ENCODE assay signal across 23 cellular contexts in genomic region chr2:131557558-131558321, GRCh38. TPM values are rescaled to one million over a fixed set of nuclear protein-coding genes. Genes with fewer than 3 reads are reported as not detected.
DNase-seq lines count a peak whose midpoint lies in the region; ATAC-seq, FAIRE-seq and TF ChIP-seq lines count a peak whose summit lies in the region.
"Had no signal": no experiment of that assay in that cellular context is flagged by ENCODE, and none has a peak within 500 bp of the region (broad histone marks: within the 10 kb centered on the region; RNA-seq: fewer than 3 reads in every experiment).

No MANE protein-coding gene starts in this region.

- no peak overlapping the region for H3K27ac ChIP-seq in K562 (ENCODE audit: extremely low read depth, low read depth, low read length)
- H3K27ac ChIP-seq: Peyer's patch, SK-N-MC had no signal

- in situ Hi-C loops in K562 (cut with MboI) = loop anchor here (25.0 kb wide), 1 partner anchor 580 kb away; no protein-coding TSS in a partner anchor

- H2AFZ ChIP-seq in K562 (ENCODE audit: low read depth, low read length) = no peak overlapping the region

- H3K4me2 ChIP-seq in K562 (ENCODE audit: insufficient read depth, low read length) = no peak overlapping the region

- CTCF ChIA-PET in K562 (lab: Yijun Ruan, JAX; ENCODE audit: low intra/inter-chr PET ratio) = no interaction called here

- peaks cover 8 to 18% of the 10 kb centered on the region in 2 experiments; a peak in 2 of 5 replicates for H3K27me3 ChIP-seq in K562 (ENCODE audit: control insufficient read depth in 2 of 2, insufficient read depth in 2 of 2, low read length in 2 of 2)
- H3K27me3 ChIP-seq: Peyer's patch had no signal

- H3K4me3 Mint-ChIP-seq in activated naive CD8-positive, alpha-beta T cell treated with anti-CD3 and anti-CD28 coated beads, Interleukin-2, amount 50 U/mL, for 24 hours = no peak overlapping the region
- H3K4me3 Mint-ChIP-seq in glutamatergic neuron (ENCODE audit: unreplicated experiment) = no peak overlapping the region
- H3K4me3 Mint-ChIP-seq: HFFc6, IgD-negative memory B cell had no signal

- intact Hi-C loops in K562 (cut with micrococcal nuclease) = no loop called here

- no peaks in the 10 kb centered on the region for H3K9me3 ChIP-seq in K562 (replicated peaks; ENCODE audit: control insufficient read depth, insufficient read depth, low read depth, low read length)
- H3K9me3 ChIP-seq: Caco-2, Peyer's patch had no signal

- no TSS peak for BruUV-seq in K562 (replicated peaks; lab: Mats Ljungman, UMichigan)

- POLR2A ChIA-PET in K562 (lab: Yijun Ruan, JAX) = no interaction called here

- ATAC-seq in GM19395 (IDR thresholded peaks at IDR 0.05; ENCODE audit: unreplicated experiment) (peak; percentile 90), HG02870 (IDR thresholded peaks at IDR 0.05; ENCODE audit: unreplicated experiment) (peak; percentile 79), K562 (no peak)
- no peak for ATAC-seq in activated naive CD8-positive, alpha-beta T cell treated with anti-CD3 and anti-CD28 coated beads, Interleukin-2, amount 50 U/mL, for 24 hours
- ATAC-seq: Right ventricle myocardium inferior had no signal

- TF ChIP-seq CTCF in GM12875 (IDR thresholded peaks at IDR 0.05; ENCODE audit: borderline replicate concordance, insufficient read depth, low read depth, low read length) (no peak), K562 (IDR thresholded peaks at IDR 0.05 in 2 of 3, conservative IDR thresholded peaks at IDR 0.05 in 1 of 3; ENCODE audit: insufficient read depth in 2 of 3, low read depth in 1 of 3, low read length in 3 of 3) (no peak), glutamatergic neuron (IDR thresholded peaks at IDR 0.05; ENCODE audit: partially characterized antibody, unreplicated experiment) (no peak)

- H3K9me1 ChIP-seq in K562 (ENCODE audit: control insufficient read depth, insufficient read depth, low read length) = no peaks in the 10 kb centered on the region

- H3K4me3 ChIP-seq in GM12875 (ENCODE audit: low read depth, low read length) = peak overlapping the region; percentile 52
- H3K4me3 ChIP-seq in K562 = no peak overlapping the region
- H3K4me3 ChIP-seq: Peyer's patch, SK-N-MC had no signal

- H3K27me3 Mint-ChIP-seq in activated naive CD8-positive, alpha-beta T cell treated with anti-CD3 and anti-CD28 coated beads, Interleukin-2, amount 50 U/mL, for 24 hours = peaks cover 35% of the 10 kb centered on the region
- no peaks in the 10 kb centered on the region for H3K27me3 Mint-ChIP-seq in glutamatergic neuron (ENCODE audit: unreplicated experiment)

- no peaks in the 10 kb centered on the region for H3K4me1 ChIP-seq in K562 (replicated peaks in 1 of 2; ENCODE audit: control insufficient read depth in 2 of 2, insufficient read depth in 2 of 2, low read length in 2 of 2)
- H3K4me1 ChIP-seq: Caco-2, Peyer's patch had no signal

- H4K20me1 ChIP-seq in K562 (replicated peaks; ENCODE audit: control insufficient read depth, insufficient read depth, low read length) = no peaks in the 10 kb centered on the region

- WGBS in K562 (ENCODE audit: insufficient coverage, low coverage, missing lambda C conversion rate) = 9% methylated on average over 5 of the region's 5 CpGs

- no peak for FAIRE-seq in K562 (lab: Jason Lieb, UNC)
- FAIRE-seq: GM19239, H54 had no signal

- H3K36me3 ChIP-seq in K562 (ENCODE audit: control insufficient read depth, insufficient read depth, low read length) = no peaks in the 10 kb centered on the region
- H3K36me3 ChIP-seq: Peyer's patch had no signal

- TF ChIP-seq POLR2A in K562 (conservative IDR thresholded peaks at IDR 0.05) = no peak

- H3K4me1 Mint-ChIP-seq in activated naive CD8-positive, alpha-beta T cell treated with anti-CD3 and anti-CD28 coated beads, Interleukin-2, amount 50 U/mL, for 24 hours = no peaks in the 10 kb centered on the region
- no peaks in the 10 kb centered on the region for H3K4me1 Mint-ChIP-seq in glutamatergic neuron (ENCODE audit: low read depth, unreplicated experiment)
- H3K4me1 Mint-ChIP-seq: IgD-negative memory B cell had no signal

- no peaks in the 10 kb centered on the region for H3K9me3 Mint-ChIP-seq in activated naive CD8-positive, alpha-beta T cell treated with anti-CD3 and anti-CD28 coated beads, Interleukin-2, amount 50 U/mL, for 24 hours
- no peaks in the 10 kb centered on the region for H3K9me3 Mint-ChIP-seq in glutamatergic neuron (ENCODE audit: unreplicated experiment)
- H3K9me3 Mint-ChIP-seq: HFFc6 had no signal

- H3K36me3 Mint-ChIP-seq in activated naive CD8-positive, alpha-beta T cell treated with anti-CD3 and anti-CD28 coated beads, Interleukin-2, amount 50 U/mL, for 24 hours (ENCODE audit: low read depth) = no peaks in the 10 kb centered on the region
- H3K36me3 Mint-ChIP-seq in glutamatergic neuron (ENCODE audit: unreplicated experiment) = no peaks in the 10 kb centered on the region
- H3K36me3 Mint-ChIP-seq: IgD-negative memory B cell had no signal

- no peak for TF ChIP-seq EP300 in K562 (IDR thresholded peaks at IDR 0.05; ENCODE audit: low read length)

- TF ChIP-seq RAD21 in K562 (CRISPR knock-in tag; conservative IDR thresholded peaks at IDR 0.05 in 1 of 2, IDR thresholded peaks at IDR 0.05 in 1 of 2) = no peak

- DNase-seq in K562 (ENCODE audit: extremely low read depth in 1 of 4, low spot score in 3 of 4) (no peak), glutamatergic neuron (no peak), HT-29 (ENCODE audit: low spot score) (no peak), glomerular visceral epithelial cell (ENCODE audit: extremely low spot score) (no peak)
- no peak for DNase-seq in activated naive CD8-positive, alpha-beta T cell treated with anti-CD3 and anti-CD28 coated beads, Interleukin-2, amount 50 U/mL, for 24 hours
- DNase-seq: Caco-2, DMS153, HFFc6, NCI-H1105 treated with DMSO at 0.1 percent for 48 hours, NCI-H1694 treated with DMSO at 0.1 percent for 48 hours, NCI-H2107, NCI-H2227 treated with DMSO at 0.1 percent for 48 hours, NCI-H524, Peyer's patch had no signal

- H3K79me2 ChIP-seq in K562 (ENCODE audit: control insufficient read depth, insufficient read depth, low read length) = no peaks in the 10 kb centered on the region

- no peak overlapping the region for H3K27ac Mint-ChIP-seq in activated naive CD8-positive, alpha-beta T cell treated with anti-CD3 and anti-CD28 coated beads, Interleukin-2, amount 50 U/mL, for 24 hours
- H3K27ac Mint-ChIP-seq in glutamatergic neuron (ENCODE audit: unreplicated experiment) = no peak overlapping the region
- H3K27ac Mint-ChIP-seq: HFFc6, IgD-negative memory B cell had no signal

- no peak overlapping the region for H3K9ac ChIP-seq in K562 (ENCODE audit: insufficient read depth in 1 of 2, low read depth in 2 of 2, low read length in 2 of 2)

TF ChIP-seq in K562, 482 proteins besides CTCF, POLR2A, EP300 and RAD21 (continues in another document):
- no peak for TF ChIP-seq DACH1 (IDR thresholded peaks at IDR 0.05; ENCODE audit: partially characterized antibody)

RNA-seq across cellular contexts. Expression of gene CCDC74A, which starts 30.1 kb away (rescaled TPM):
- total RNA-seq in K562 (2011; cell fraction: chromatin; rRNA removed; ENCODE audit: low replicate concordance) = 34.1 and 111 TPM in 2 replicates
- 65.5 and 86.6 TPM in 2 replicates for total RNA-seq in K562 (2011; cell fraction: nucleolus; rRNA removed)
- 51.4 and 61.8 TPM in 2 replicates for total RNA-seq in K562 (2011; cell fraction: nucleoplasm; rRNA removed)
- 19.5 and 28.0 TPM in 2 replicates for total RNA-seq in K562 (2014; rRNA removed)
- total RNA-seq in K562 (2014; rRNA removed; fragmentation: Illumina TruSeq; extraction: Trizol) = 3.7 and 4.3 TPM in 2 replicates
- 9.5 and 9.6 TPM in 2 replicates for total RNA-seq in K562 (2015; rRNA removed; fragmentation: Illumina TruSeq; extraction: Trizol)
- total RNA-seq in K562 (2021) = 12.5 and 13.1 TPM in 2 replicates
- polyA plus RNA-seq in K562 (2011; rRNA removed) = 22.1 and 29.0 TPM in 2 replicates
- polyA plus RNA-seq in K562 (2011; cell fraction: cytosol; rRNA removed) = 19.9 and 23.2 TPM in 2 replicates
- polyA plus RNA-seq in K562 (2011; cell fraction: nucleus; rRNA removed) = 128 and 170 TPM in 2 replicates
- polyA plus RNA-seq in K562 (2012) = 11.6 and 20.5 TPM in 2 replicates
- 8.8 and 11.0 TPM in 2 replicates for polyA plus RNA-seq in K562 (2014; fragmentation: Illumina TruSeq; extraction: Trizol)
- 1 to 10 TPM; 1.1 to 1.3 TPM for polyA plus RNA-seq in K562 (2014; fragmentation: Nextera tagmentation; extraction: Ambion mirVana)
- 25.1 and 38.1 TPM in 2 replicates for polyA plus RNA-seq in K562 (2014; rRNA removed)
- 4.6 and 4.9 TPM in 2 replicates for polyA minus RNA-seq in K562 (2011; rRNA and poly(A)+ RNA removed)
- polyA minus RNA-seq in K562 (2011; cell fraction: cytosol; rRNA and poly(A)+ RNA removed) = 5.3 and 10.2 TPM in 2 replicates
- 20.9 and 21.0 TPM in 2 replicates for polyA minus RNA-seq in K562 (2011; cell fraction: nucleus; rRNA and poly(A)+ RNA removed)
- 0.54 TPM for total RNA-seq in glutamatergic neuron (ENCODE audit: unreplicated experiment)
- 5.4 and 5.6 TPM in 2 replicates for total RNA-seq in HT-29 (2014; rRNA removed; shearing (Covaris generic))
- total RNA-seq: HT1080 had no signal
- polyA plus RNA-seq: IgD-negative memory B cell had no signal

Comparison
In these comparisons a context has a peak if more than half of its experiments do, and no peak if none do; other contexts are left out.
1. ATAC-seq: peak in GM19395 (single experiment) and HG02870 (single experiment); none in K562 (single experiment) and activated naive CD8-positive, alpha-beta T cell treated with anti-CD3 and anti-CD28 coated beads, Interleukin-2, amount 50 U/mL, for 24 hours (single experiment).